ENCODE assay signal across 24 cellular contexts in genomic region chr6:19435755-19436154, GRCh38.
"Had no signal": no experiment of that assay in that cellular context is flagged by ENCODE, and none has a peak within 500 bp of the region (broad histone marks: within the 10 kb centered on the region; RNA-seq: fewer than 3 reads in every experiment).

No MANE protein-coding gene starts in this region.

- H3K79me2 ChIP-seq: hepatocyte had no signal

- FAIRE-seq: endometrium had no signal

- H3K4me2 ChIP-seq: hepatocyte had no signal

- ATAC-seq: effector memory CD8-positive, alpha-beta T cell; esophagus mucosa; gastroesophageal sphincter; heart left ventricle; left cardiac atrium; left lung; left ventricle myocardium superior; lower lobe of right lung; mucosa of descending colon had no signal

- H3K9me3 ChIP-seq: colonic mucosa, esophagus squamous epithelium, gastroesophageal sphincter, heart left ventricle, lower lobe of right lung, mucosa of descending colon had no signal

- DNase-seq: colonic mucosa; cortex of kidney; effector CD8-positive, alpha-beta T cell; effector memory CD8-positive, alpha-beta T cell; endodermal cell; erythroblast; esophagus squamous epithelium; foreskin fibroblast; foreskin melanocyte; heart left ventricle; hypothalamus; immature natural killer cell; islet precursor cell; left cardiac atrium; left lung; left ventricle myocardium superior; lower lobe of right lung; mesenchymal stem cell; mucosa of descending colon had no signal

- H3K4me3 ChIP-seq: colonic mucosa, esophagus squamous epithelium, gastroesophageal sphincter, heart left ventricle, hepatocyte, left lung, lower lobe of right lung, mucosa of descending colon had no signal

- H3K27ac ChIP-seq: colonic mucosa, epithelial cell of prostate, gastroesophageal sphincter, heart left ventricle, hepatocyte, left lung, lower lobe of right lung had no signal

- H3K4me1 ChIP-seq: colonic mucosa, heart left ventricle, left lung, lower lobe of right lung had no signal

- H3K36me3 ChIP-seq: colonic mucosa, esophagus squamous epithelium, gastroesophageal sphincter, heart left ventricle, left lung, lower lobe of right lung had no signal

- H2AFZ ChIP-seq: hepatocyte had no signal

- H3K27me3 ChIP-seq: colonic mucosa, esophagus squamous epithelium, gastroesophageal sphincter, heart left ventricle, hepatocyte, left lung had no signal
